ENCODE assay signal across 8 cellular contexts in the genomic region with DNA sequence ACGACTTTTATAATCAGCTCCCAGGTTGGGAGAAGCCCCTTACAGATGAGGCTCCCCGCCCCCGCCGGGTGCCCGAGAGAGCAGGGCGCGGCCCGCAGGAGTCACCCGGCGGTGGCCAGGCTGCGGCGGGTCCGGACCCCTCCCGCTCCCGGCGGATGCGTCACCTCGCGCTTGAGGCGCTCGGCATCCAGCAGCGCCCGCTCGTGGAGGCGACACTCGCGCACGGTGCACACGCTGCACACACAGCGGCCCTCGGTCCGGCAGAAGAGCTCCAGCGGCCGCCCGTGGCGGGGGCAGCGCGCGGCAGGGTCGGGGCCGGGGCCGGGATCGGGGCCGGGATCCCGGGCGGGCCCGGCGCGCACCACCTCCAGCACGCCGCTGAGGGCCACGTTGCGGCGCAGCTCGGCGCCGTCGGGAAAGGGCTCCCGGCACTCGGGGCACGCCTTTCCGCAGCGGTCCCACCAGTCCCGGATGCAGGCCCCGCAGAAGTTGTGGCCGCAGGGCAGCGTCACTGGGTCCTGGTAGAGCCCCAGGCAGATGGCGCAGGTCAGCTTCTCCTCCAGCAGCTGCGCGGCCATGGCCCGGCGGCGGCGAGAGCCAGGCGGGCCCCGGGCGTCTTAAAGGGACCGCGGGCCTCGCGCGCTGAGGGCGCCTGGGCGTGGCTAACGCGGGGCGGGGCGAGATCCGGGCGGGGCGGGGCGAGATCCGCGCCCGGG. TPM values are rescaled to one million over a fixed set of nuclear protein-coding genes. Genes with fewer than 3 reads are reported as not detected.
A peak's percentile ranks its signal among the peaks of the same experiment; 100 is the strongest.
DNase-seq lines count a peak whose midpoint lies in the region; ATAC-seq and TF ChIP-seq lines count a peak whose summit lies in the region.

A gene with protein sequence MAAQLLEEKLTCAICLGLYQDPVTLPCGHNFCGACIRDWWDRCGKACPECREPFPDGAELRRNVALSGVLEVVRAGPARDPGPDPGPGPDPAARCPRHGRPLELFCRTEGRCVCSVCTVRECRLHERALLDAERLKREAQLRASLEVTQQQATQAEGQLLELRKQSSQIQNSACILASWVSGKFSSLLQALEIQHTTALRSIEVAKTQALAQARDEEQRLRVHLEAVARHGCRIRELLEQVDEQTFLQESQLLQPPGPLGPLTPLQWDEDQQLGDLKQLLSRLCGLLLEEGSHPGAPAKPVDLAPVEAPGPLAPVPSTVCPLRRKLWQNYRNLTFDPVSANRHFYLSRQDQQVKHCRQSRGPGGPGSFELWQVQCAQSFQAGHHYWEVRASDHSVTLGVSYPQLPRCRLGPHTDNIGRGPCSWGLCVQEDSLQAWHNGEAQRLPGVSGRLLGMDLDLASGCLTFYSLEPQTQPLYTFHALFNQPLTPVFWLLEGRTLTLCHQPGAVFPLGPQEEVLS (minus strand): TSS at position 592 of the 716 bp plus-strand sequence. CDS start 14 bp downstream, at position 578.

- no peaks in the 10 kb centered on the region for H3K27me3 ChIP-seq in layer of hippocampus (ENCODE audit: control insufficient read depth, insufficient read depth, low read length)

- peak within 1 kb of the TSS; percentile 93 for H3K27ac ChIP-seq in layer of hippocampus (ENCODE audit: low read depth, low read length)

- DNase-seq in NCI-H2081 (lab: John Stamatoyannopoulos, UW) = peak; percentile 65 to 80
- no peak for DNase-seq in NCI-H2081 treated with DMSO at 0.1 percent for 48 hours (lab: John Stamatoyannopoulos, UW)
- DNase-seq in NCI-H2196 treated with DMSO at 0.1 percent for 48 hours (lab: John Stamatoyannopoulos, UW; ENCODE audit: unreplicated experiment) = peak; percentile 57
- peak; percentile 69 for DNase-seq in activated CD4-positive, alpha-beta T cell treated with anti-CD3 and anti-CD28 coated beads for 1 hour
- DNase-seq in chondrocyte (ENCODE audit: low spot score) = no peak
- DNase-seq in stimulated activated CD4-positive, alpha-beta T cell treated with anti-CD3 and anti-CD28 coated beads, Interleukin-1b, Interleukin-23, amount 100 ng/mL, for 4 hours (ENCODE audit: low read depth in 2 of 2) = peak; percentile 69 to 80

- peaks cover 8% of the 10 kb centered on the region for H3K36me3 Mint-ChIP-seq in chondrocyte (ENCODE audit: low read depth)

- no peaks in the 10 kb centered on the region for H3K9me3 Mint-ChIP-seq in chondrocyte (ENCODE audit: low read depth)

- peak within 1 kb of the TSS; percentile 80 for H3K27ac Mint-ChIP-seq in chondrocyte (ENCODE audit: unreplicated experiment)

- peak; percentile 72 for TF ChIP-seq CTCF in chondrocyte (IDR thresholded peaks at IDR 0.05)

- peaks cover 27% of the 10 kb centered on the region for H3K4me1 Mint-ChIP-seq in chondrocyte (ENCODE audit: low read depth)

- peak within 1 kb of the TSS; percentile 80 for H3K4me3 Mint-ChIP-seq in chondrocyte (ENCODE audit: unreplicated experiment)

- no peaks in the 10 kb centered on the region for H3K27me3 Mint-ChIP-seq in chondrocyte (ENCODE audit: low read depth)

- peak; percentile 45 for ATAC-seq in HG02870 (IDR thresholded peaks at IDR 0.05; ENCODE audit: unreplicated experiment)

RNA-seq across cellular contexts. Expression of the gene that starts here (rescaled TPM):
- total RNA-seq in chondrocyte = 25.2 to 27.1 TPM (median 27.0 TPM) in 3 replicates

Comparison
In these comparisons a context has a peak if more than half of its experiments do, and no peak if none do; other contexts are left out.
1. DNase-seq: peak in NCI-H2081 (2 of 2), NCI-H2196 treated with DMSO at 0.1 percent for 48 hours (single experiment), activated CD4-positive, alpha-beta T cell treated with anti-CD3 and anti-CD28 coated beads for 1 hour (single experiment) and stimulated activated CD4-positive, alpha-beta T cell treated with anti-CD3 and anti-CD28 coated beads, Interleukin-1b, Interleukin-23, amount 100 ng/mL, for 4 hours (2 of 2); none in NCI-H2081 treated with DMSO at 0.1 percent for 48 hours (single experiment) and chondrocyte (single experiment).